In the genomic region with DNA sequence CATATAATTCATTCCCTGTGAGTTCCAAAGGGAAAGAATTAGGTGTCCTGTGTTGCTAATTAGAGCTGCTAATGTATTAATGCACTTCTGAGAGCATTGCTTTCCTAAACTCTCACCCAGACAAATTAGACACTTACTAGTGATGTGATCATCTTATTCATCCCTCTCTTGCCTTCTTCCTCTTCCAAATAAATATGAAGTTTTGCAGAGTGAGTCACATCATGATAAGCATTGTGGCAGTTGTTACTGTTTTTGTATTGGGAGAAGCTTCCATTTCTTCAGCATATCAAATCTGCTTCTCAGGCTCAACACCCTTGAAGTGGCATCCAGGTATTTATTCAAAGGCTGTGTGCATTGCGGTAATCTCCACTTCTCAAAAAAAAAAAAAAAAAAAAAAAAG, we compare ENCODE assay signal across 18 cellular contexts. TPM values are rescaled to one million over a fixed set of nuclear protein-coding genes. Genes with fewer than 3 reads are reported as not detected.
DNase-seq lines count a peak whose midpoint lies in the region; ATAC-seq and TF ChIP-seq lines count a peak whose summit lies in the region.
"Had no signal": no experiment of that assay in that cellular context is flagged by ENCODE, and none has a peak within 500 bp of the region (broad histone marks: within the 10 kb centered on the region; RNA-seq: fewer than 3 reads in every experiment).

No MANE protein-coding gene starts in this region.

- ATAC-seq in SK-N-SH treated with all-trans-retinoic acid at 6 μM for 48 hours: peak; percentile 75
- no peak for ATAC-seq in GM18868 (IDR thresholded peaks at IDR 0.05; ENCODE audit: unreplicated experiment)
- ATAC-seq: activated CD8-positive, alpha-beta memory T cell treated with anti-CD3 and anti-CD28 coated beads, Interleukin-2, amount 10 ng/mL, durations not matched to agents 7 days and 5 days had no signal

- H3K27ac Mint-ChIP-seq in MCF 10A (ENCODE audit: low read depth, unreplicated experiment): peak overlapping the region; percentile 86
- H3K27ac Mint-ChIP-seq: activated CD8-positive, alpha-beta memory T cell treated with anti-CD3 and anti-CD28 coated beads, Interleukin-2, amount 10 ng/mL, durations not matched to agents 7 days and 5 days; activated naive CD4-positive, alpha-beta T cell treated with anti-CD3 and anti-CD28 coated beads for 36 hours; memory B cell had no signal

- no peak overlapping the region for H3K9ac ChIP-seq in fibroblast of lung (ENCODE audit: insufficient read depth, low read length)

- WGBS in hepatocyte (ENCODE audit: low lambda C conversion rate, missing lambda C conversion rate): 79% methylated on average over 1 of the region's 1 CpG

- BruUV-seq in MCF 10A (replicated peaks; lab: Mats Ljungman, UMichigan): no TSS peak

- CTCF ChIA-PET in MCF 10A (lab: Yijun Ruan, JAX): interaction anchor here (0.6 to 2.0 kb wide), 4 partner anchors 15 to 92 kb away, joined by 3 to 6 read pairs (median 4); no protein-coding TSS in a partner anchor

- H3K36me3 Mint-ChIP-seq in MCF 10A (ENCODE audit: insufficient read depth, unreplicated experiment): no peaks in the 10 kb centered on the region
- H3K36me3 Mint-ChIP-seq: activated CD8-positive, alpha-beta memory T cell treated with anti-CD3 and anti-CD28 coated beads, Interleukin-2, amount 10 ng/mL, durations not matched to agents 7 days and 5 days; memory B cell had no signal

- no peaks in the 10 kb centered on the region for H3K9me3 Mint-ChIP-seq in MCF 10A (ENCODE audit: unreplicated experiment)
- H3K9me3 Mint-ChIP-seq: activated naive CD4-positive, alpha-beta T cell treated with anti-CD3 and anti-CD28 coated beads for 36 hours; memory B cell had no signal

- H3K4me1 ChIP-seq in breast epithelium: no peaks in the 10 kb centered on the region
- H3K4me1 ChIP-seq in fibroblast of lung (ENCODE audit: control insufficient read depth, extremely low read depth, insufficient read depth, low read length): peaks cover 6% of the 10 kb centered on the region
- no peaks in the 10 kb centered on the region for H3K4me1 ChIP-seq in hepatocyte (ENCODE audit: insufficient read depth)
- H3K4me1 ChIP-seq: spleen had no signal

- H4K20me1 ChIP-seq in fibroblast of lung (ENCODE audit: control insufficient read depth, extremely low read depth, insufficient read depth, low read length) (no peaks in the 10 kb centered on the region), hepatocyte (ENCODE audit: insufficient read depth, poor library complexity, severe bottlenecking) (no peaks in the 10 kb centered on the region)

- no peaks in the 10 kb centered on the region for H3K9me2 ChIP-seq in hepatocyte (replicated peaks; ENCODE audit: insufficient read depth)

- DNase-seq in MCF 10A (ENCODE audit: unreplicated experiment) (peak; percentile 25), breast epithelium (ENCODE audit: low spot score in 2 of 2) (no peak), fibroblast of lung (ENCODE audit: low read depth in 2 of 2) (peak; percentile 75 to 92), NCI-H1105 (lab: John Stamatoyannopoulos, UW) (no peak), hepatocyte (ENCODE audit: low spot score) (no peak)
- no peak for DNase-seq in activated CD4-positive, alpha-beta T cell treated with anti-CD3 and anti-CD28 coated beads, Interleukin-2, amount 50 U/mL, for 48 hours
- DNase-seq: activated CD8-positive, alpha-beta memory T cell treated with anti-CD3 and anti-CD28 coated beads, Interleukin-2, amount 10 ng/mL, durations not matched to agents 7 days and 5 days; activated naive CD4-positive, alpha-beta T cell treated with anti-CD3 and anti-CD28 coated beads for 36 hours; COR-L47; GOT3; Kasumi-1; NCI-H1930; NCI-H774; spleen had no signal

- TF ChIP-seq CTCF in MCF 10A (IDR thresholded peaks at IDR 0.05; ENCODE audit: unreplicated experiment) (no peak), breast epithelium (IDR thresholded peaks at IDR 0.05) (no peak), fibroblast of lung (conservative IDR thresholded peaks at IDR 0.05 in 1 of 2, IDR thresholded peaks at IDR 0.05 in 1 of 2; ENCODE audit: low read depth in 1 of 2, low read length in 2 of 2) (no peak), hepatocyte (IDR thresholded peaks at IDR 0.05; ENCODE audit: poor library complexity) (no peak)

- H3K27ac ChIP-seq in breast epithelium (no peak overlapping the region), fibroblast of lung (ENCODE audit: insufficient read depth, low read length) (no peak overlapping the region), hepatocyte (no peak overlapping the region)
- H3K27ac ChIP-seq: neutrophil, spleen had no signal

- H3K36me3 ChIP-seq in breast epithelium: no peaks in the 10 kb centered on the region
- H3K36me3 ChIP-seq in fibroblast of lung (ENCODE audit: control insufficient read depth, insufficient read depth, low read length): no peaks in the 10 kb centered on the region
- no peaks in the 10 kb centered on the region for H3K36me3 ChIP-seq in hepatocyte (replicated peaks; ENCODE audit: insufficient read depth, low read depth)
- H3K36me3 ChIP-seq: neutrophil, spleen had no signal

- H3K4me2 ChIP-seq in fibroblast of lung (ENCODE audit: extremely low read depth, insufficient read depth, low read length) (peak overlapping the region; percentile 41), hepatocyte (no peak overlapping the region)

- intact Hi-C loops in MCF 10A (cut with micrococcal nuclease) (no loop called here), breast epithelium (cut with DNase I; ENCODE audit: low total_unique reads) (no loop called here)

- peaks cover 15% of the 10 kb centered on the region for H3K4me1 Mint-ChIP-seq in MCF 10A (ENCODE audit: insufficient read depth, unreplicated experiment)
- H3K4me1 Mint-ChIP-seq: memory B cell had no signal

- H3K27me3 ChIP-seq in breast epithelium (no peaks in the 10 kb centered on the region), fibroblast of lung (ENCODE audit: control insufficient read depth, insufficient read depth, low read length) (no peaks in the 10 kb centered on the region), hepatocyte (no peaks in the 10 kb centered on the region)
- H3K27me3 ChIP-seq: neutrophil, spleen had no signal

- H3K79me2 ChIP-seq in fibroblast of lung (ENCODE audit: control insufficient read depth, insufficient read depth, low read length) (no peaks in the 10 kb centered on the region), hepatocyte (no peaks in the 10 kb centered on the region)

- POLR2A ChIA-PET in MCF 10A (lab: Yijun Ruan, JAX): interaction anchor here (0.8 kb wide), 1 partner anchor 36 kb away, joined by 7 read pairs; no protein-coding TSS in a partner anchor

- H3K27me3 Mint-ChIP-seq in MCF 10A (ENCODE audit: insufficient read depth, unreplicated experiment): no peaks in the 10 kb centered on the region
- H3K27me3 Mint-ChIP-seq: activated CD8-positive, alpha-beta memory T cell treated with anti-CD3 and anti-CD28 coated beads, Interleukin-2, amount 10 ng/mL, durations not matched to agents 7 days and 5 days had no signal

- H3K9me3 ChIP-seq in breast epithelium (no peaks in the 10 kb centered on the region), fibroblast of lung (ENCODE audit: control insufficient read depth, insufficient read depth, low read depth, low read length) (no peaks in the 10 kb centered on the region), hepatocyte (ENCODE audit: low read depth) (no peaks in the 10 kb centered on the region)
- H3K9me3 ChIP-seq: neutrophil, spleen had no signal

- H3K4me3 ChIP-seq in breast epithelium (no peak overlapping the region), fibroblast of lung (replicated peaks in 1 of 4; ENCODE audit: control extremely low read depth in 1 of 4, insufficient read depth in 1 of 4, low read depth in 3 of 4, low read length in 4 of 4) (no peak overlapping the region), hepatocyte (no peak overlapping the region)
- H3K4me3 ChIP-seq: spleen had no signal

- H2AFZ ChIP-seq in fibroblast of lung (ENCODE audit: low read length) (no peak overlapping the region), hepatocyte (no peak overlapping the region)

- TF ChIP-seq POLR2A in breast epithelium (IDR thresholded peaks at IDR 0.05): no peak

- no peak overlapping the region for H3K4me3 Mint-ChIP-seq in MCF 10A (ENCODE audit: unreplicated experiment)
- H3K4me3 Mint-ChIP-seq: activated CD8-positive, alpha-beta memory T cell treated with anti-CD3 and anti-CD28 coated beads, Interleukin-2, amount 10 ng/mL, durations not matched to agents 7 days and 5 days; activated naive CD4-positive, alpha-beta T cell treated with anti-CD3 and anti-CD28 coated beads for 36 hours; memory B cell had no signal

TF ChIP-seq in SK-N-SH treated with all-trans-retinoic acid at 6 μM for 48 hours, 23 proteins besides CTCF, POLR2A, EP300 and RAD21:
- TF ChIP-seq ISL1 (CRISPR knock-in tag; IDR thresholded peaks at IDR 0.05): 0 out of 2 replicates have a peak, but pooled peaks have one; percentile 26
- TF ChIP-seq ZNF70 (CRISPR knock-in tag; IDR thresholded peaks at IDR 0.05): no peak

RNA-seq across cellular contexts. Expression of a gene that starts 37.3 kb away (rescaled TPM):
- total RNA-seq in MCF 10A (2022): 23.5 and 34.4 TPM in 2 replicates
- under 1 TPM in 2 of 3 donors, not detected in 1; under 0.01 to 0.44 TPM for total RNA-seq in breast epithelium
- total RNA-seq in fibroblast of lung: 4.6 and 9.7 TPM in 2 replicates
- 3.6 and 12.9 TPM in 2 replicates for polyA plus RNA-seq in fibroblast of lung
- 2.3 and 6.9 TPM in 2 replicates for polyA plus RNA-seq in fibroblast of lung (2012)
- 4.2 and 27.6 TPM in 2 replicates for polyA minus RNA-seq in fibroblast of lung (ENCODE audit: low replicate concordance)
- total RNA-seq in hepatocyte: 3.5 TPM in 2 replicates
- polyA plus RNA-seq in hepatocyte: 2.0 and 3.9 TPM in 2 replicates

Comparison
In these comparisons a context has a peak if more than half of its experiments do, and no peak if none do; other contexts are left out.
1. DNase-seq: peak in MCF 10A (single experiment) and fibroblast of lung (2 of 2); none in breast epithelium (0 of 2), NCI-H1105 (single experiment), activated CD4-positive, alpha-beta T cell treated with anti-CD3 and anti-CD28 coated beads, Interleukin-2, amount 50 U/mL, for 48 hours (0 of 2) and hepatocyte (single experiment).